9 cellular contexts compared by ENCODE assay signal in the genomic region with DNA sequence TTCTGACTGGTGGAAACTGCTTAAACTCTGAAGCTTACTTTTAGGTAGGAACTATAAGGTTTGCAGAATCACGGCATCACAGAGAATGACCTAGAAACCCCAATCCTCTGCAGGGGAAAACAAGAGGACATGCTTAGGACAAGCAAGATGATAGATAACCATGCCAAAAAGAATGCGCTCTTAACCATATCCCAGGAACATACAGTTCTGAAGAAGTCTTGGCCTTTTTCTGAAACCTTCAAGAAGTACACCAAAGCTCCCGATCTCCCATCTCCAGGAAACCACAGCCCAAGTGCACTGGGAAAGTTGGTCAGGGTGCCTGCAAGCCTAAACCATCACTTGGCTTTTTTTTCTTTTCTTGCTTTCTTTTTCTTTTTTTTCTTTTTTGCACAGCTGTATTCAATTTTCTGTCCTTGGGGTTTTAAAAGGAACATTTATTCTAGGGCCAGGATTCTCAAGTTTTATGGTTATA. TPM values are rescaled to one million over a fixed set of nuclear protein-coding genes. Genes with fewer than 3 reads are reported as not detected.
DNase-seq lines count a peak whose midpoint lies in the region; ATAC-seq and TF ChIP-seq lines count a peak whose summit lies in the region.
"Had no signal": no experiment of that assay in that cellular context is flagged by ENCODE, and none has a peak within 500 bp of the region (broad histone marks: within the 10 kb centered on the region; RNA-seq: fewer than 3 reads in every experiment).

No MANE protein-coding gene starts in this region.

- intact Hi-C loops in A673 (cut with micrococcal nuclease; ENCODE audit: unreplicated experiment), result no loop called here
- intact Hi-C loops in naive thymus-derived CD4-positive, alpha-beta T cell (cut with micrococcal nuclease), result no loop called here

- H3K27ac ChIP-seq in A673 (ENCODE audit: low read depth, low read length, poor library complexity, severe bottlenecking) (peak overlapping the region; percentile 78), foreskin keratinocyte (no peak overlapping the region)
- no peak overlapping the region for H3K27ac ChIP-seq in naive thymus-derived CD4-positive, alpha-beta T cell (ENCODE audit: low read depth, low read length)
- H3K27ac ChIP-seq: VCaP had no signal

- TSS peak; percentile 56 for BruUV-seq in A673 (replicated peaks; lab: Mats Ljungman, UMichigan)

- no peaks in the 10 kb centered on the region for H3K9me3 ChIP-seq in A673 (ENCODE audit: low read depth, low read length, poor library complexity, severe bottlenecking)
- H3K9me3 ChIP-seq in naive thymus-derived CD4-positive, alpha-beta T cell (ENCODE audit: control insufficient read depth in 2 of 3, low read length in 3 of 3), result no peaks in the 10 kb centered on the region

- TF ChIP-seq CTCF in A673 (conservative IDR thresholded peaks at IDR 0.05; ENCODE audit: low read depth, low read length) (no peak), foreskin keratinocyte (conservative IDR thresholded peaks at IDR 0.05) (no peak)

- peak; percentile 59 for DNase-seq in A673 (ENCODE audit: low spot score)
- peak; percentile 10 for DNase-seq in M059J (ENCODE audit: low read depth)
- DNase-seq in effector memory CD8-positive, alpha-beta T cell, result peak in 1 of 3 experiments; percentile 9
- no peak for DNase-seq in naive thymus-derived CD4-positive, alpha-beta T cell
- DNase-seq in NCI-H2029 treated with DMSO at 0.1 percent for 48 hours (lab: John Stamatoyannopoulos, UW), result no peak
- DNase-seq in amniotic stem cell (lab: John Stamatoyannopoulos, UW), result no peak
- DNase-seq in foreskin keratinocyte, result no peak

- no peaks in the 10 kb centered on the region for H3K36me3 ChIP-seq in A673 (ENCODE audit: insufficient read depth, low read length, poor library complexity, severe bottlenecking)
- no peaks in the 10 kb centered on the region for H3K36me3 ChIP-seq in naive thymus-derived CD4-positive, alpha-beta T cell (ENCODE audit: control insufficient read depth in 2 of 3, insufficient read depth in 3 of 3, low read length in 3 of 3)

- no peaks in the 10 kb centered on the region for H3K27me3 Mint-ChIP-seq in effector memory CD8-positive, alpha-beta T cell
- H3K27me3 Mint-ChIP-seq in naive thymus-derived CD4-positive, alpha-beta T cell, result peaks cover 0 to 13% (median 0%) of the 10 kb centered on the region in 5 donors

- peak overlapping the region in 1 of 2 donors; percentile 65 for H3K4me3 Mint-ChIP-seq in effector memory CD8-positive, alpha-beta T cell
- peak overlapping the region in 9 of 10 donors; percentile 10 to 93 (median 63) for H3K4me3 Mint-ChIP-seq in naive thymus-derived CD4-positive, alpha-beta T cell

- ATAC-seq in effector memory CD8-positive, alpha-beta T cell (replicated peaks), result peak; percentile 78
- ATAC-seq in naive thymus-derived CD4-positive, alpha-beta T cell, result no peak
- ATAC-seq in HG03520 (IDR thresholded peaks at IDR 0.05; ENCODE audit: unreplicated experiment) (no peak), foreskin keratinocyte (no peak)

- H3K27me3 ChIP-seq in A673 (replicated peaks; ENCODE audit: insufficient read depth, low read depth, low read length, poor library complexity), result no peaks in the 10 kb centered on the region
- no peaks in the 10 kb centered on the region for H3K27me3 ChIP-seq in naive thymus-derived CD4-positive, alpha-beta T cell (ENCODE audit: control insufficient read depth in 2 of 2, insufficient read depth in 2 of 2, low read length in 2 of 2)
- H3K27me3 ChIP-seq in foreskin keratinocyte, result no peaks in the 10 kb centered on the region

- H3K36me3 Mint-ChIP-seq in effector memory CD8-positive, alpha-beta T cell (ENCODE audit: insufficient read depth), result peaks cover 6% of the 10 kb centered on the region
- peaks cover 0 to 29% (median 8%) of the 10 kb centered on the region in 5 donors for H3K36me3 Mint-ChIP-seq in naive thymus-derived CD4-positive, alpha-beta T cell

- peaks cover 32 to 38% of the 10 kb centered on the region in 2 donors for H3K4me1 Mint-ChIP-seq in effector memory CD8-positive, alpha-beta T cell (ENCODE audit: low read depth in 2 of 2)
- H3K4me1 Mint-ChIP-seq in naive thymus-derived CD4-positive, alpha-beta T cell, result peaks cover 27 to 73% (median 65%) of the 10 kb centered on the region in 7 donors

- CTCF ChIA-PET in A673 (lab: Charles Lee), result interaction anchor here (0.7 kb wide), 1 partner anchor 9 kb away, joined by 4 read pairs; no protein-coding TSS in a partner anchor
- CTCF ChIA-PET in naive thymus-derived CD4-positive, alpha-beta T cell (lab: Charles Lee), result interaction anchor here (1.9 kb wide), 1 partner anchor 89 kb away, joined by 4 read pairs; no protein-coding TSS in a partner anchor

- POLR2A ChIA-PET in A673 (lab: Charles Lee; ENCODE audit: low non-redundant PET), result no interaction called here
- POLR2A ChIA-PET in naive thymus-derived CD4-positive, alpha-beta T cell (lab: Charles Lee), result interaction anchor here (0.7 to 1.4 kb wide), 8 partner anchors 11 to 832 kb away, joined by 3 to 5 read pairs (median 3); no protein-coding TSS in a partner anchor

- peak overlapping the region; percentile 1 for H3K4me3 ChIP-seq in A673 (ENCODE audit: low read depth, low read length, poor library complexity, severe bottlenecking)
- no peak overlapping the region for H3K4me3 ChIP-seq in naive thymus-derived CD4-positive, alpha-beta T cell (ENCODE audit: low read length)

- H3K9me3 Mint-ChIP-seq in effector memory CD8-positive, alpha-beta T cell, result no peaks in the 10 kb centered on the region
- peaks cover 0 to under 1% (median 0%) of the 10 kb centered on the region in 11 donors for H3K9me3 Mint-ChIP-seq in naive thymus-derived CD4-positive, alpha-beta T cell

- H3K4me1 ChIP-seq in A673 (ENCODE audit: insufficient read depth, low read length, poor library complexity, severe bottlenecking) (peaks cover 42% of the 10 kb centered on the region), foreskin keratinocyte (peaks cover 20% of the 10 kb centered on the region)
- H3K4me1 ChIP-seq in naive thymus-derived CD4-positive, alpha-beta T cell (ENCODE audit: control insufficient read depth in 2 of 2, insufficient read depth in 2 of 2, low read length in 2 of 2), result peaks cover 0 to 25% of the 10 kb centered on the region in 2 donors

- peak overlapping the region; percentile 46 to 86 for H3K27ac Mint-ChIP-seq in effector memory CD8-positive, alpha-beta T cell
- H3K27ac Mint-ChIP-seq in naive thymus-derived CD4-positive, alpha-beta T cell, result peak overlapping the region in 6 of 9 donors; percentile 17 to 89 (median 68)

RNA-seq across cellular contexts. Expression of a gene that starts 12.2 kb away (rescaled TPM):
- total RNA-seq in A673 (2021) (28.0 and 31.9 TPM in 2 replicates), foreskin keratinocyte (26.9 and 27.1 TPM in 2 replicates)
- 0.84 and 0.94 TPM in 2 replicates for total RNA-seq in M059J (2014; rRNA removed; shearing (Covaris generic))
- 10 to 100 TPM; 13.5 to 48.9 (median 23.5) TPM for total RNA-seq in naive thymus-derived CD4-positive, alpha-beta T cell
- 10 to 100 TPM in 1 of 2 donors, 1 to 10 TPM in 1; 8.7 to 16.3 TPM for polyA plus RNA-seq in naive thymus-derived CD4-positive, alpha-beta T cell
- polyA plus RNA-seq in foreskin keratinocyte, result 4.8 and 4.9 TPM in 2 replicates

Comparison
In these comparisons a context has a peak if more than half of its experiments do, and no peak if none do; other contexts are left out.
1. DNase-seq: peak in A673 (single experiment) and M059J (single experiment); none in naive thymus-derived CD4-positive, alpha-beta T cell (0 of 9), NCI-H2029 treated with DMSO at 0.1 percent for 48 hours (single experiment), amniotic stem cell (single experiment) and foreskin keratinocyte (0 of 2).